ENCODE assay signal across 8 cellular contexts in the genomic region with DNA sequence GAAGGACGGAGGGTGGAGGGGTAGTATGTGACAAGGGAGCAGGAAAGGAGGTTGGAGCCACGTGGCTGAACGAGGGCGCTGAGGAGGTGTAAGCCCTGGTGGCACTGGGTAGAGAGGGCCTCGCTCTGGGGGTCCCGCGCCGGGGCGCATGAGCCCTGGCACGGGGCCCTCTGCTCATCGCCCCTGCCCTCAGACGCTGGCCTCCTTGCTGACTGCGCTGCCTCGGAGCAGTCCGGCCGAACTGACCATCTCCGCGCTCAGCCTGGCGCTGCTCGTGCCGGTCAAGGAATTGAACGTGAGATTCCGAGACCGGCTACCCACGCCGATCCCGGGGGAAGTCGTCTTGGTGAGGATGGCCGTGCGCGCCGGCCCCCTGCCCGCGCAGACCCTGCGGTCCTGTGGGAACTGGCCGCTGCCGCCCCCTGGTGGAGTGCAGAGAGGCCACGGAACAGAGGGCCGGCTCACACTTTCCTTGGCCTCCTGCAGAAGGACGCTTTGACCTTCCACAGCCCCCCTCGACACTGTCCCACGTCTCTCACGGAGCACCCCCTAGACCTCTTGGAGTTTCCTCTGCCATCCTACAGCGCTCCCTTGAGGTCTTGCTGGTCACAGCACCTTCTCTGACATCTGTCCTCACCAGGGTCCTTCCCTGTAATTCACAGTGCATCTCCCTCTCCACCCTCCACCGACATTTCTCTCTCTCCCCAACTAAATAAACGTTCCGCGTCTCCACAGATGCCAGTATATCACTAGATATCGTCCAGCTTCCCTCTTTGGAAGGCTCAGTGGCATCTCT. TPM values are rescaled to one million over a fixed set of nuclear protein-coding genes. Genes with fewer than 3 reads are reported as not detected.
DNase-seq lines count a peak whose midpoint lies in the region; ATAC-seq and TF ChIP-seq lines count a peak whose summit lies in the region.

No MANE protein-coding gene starts in this region.

- no peak overlapping the region for H3K4me2 ChIP-seq in OCI-LY3 (ENCODE audit: low read length)

- peaks cover 24 to 36% (median 28%) of the 10 kb centered on the region in 4 donors for H3K4me1 Mint-ChIP-seq in CD4-positive, alpha-beta memory T cell

- H3K9ac ChIP-seq in OCI-LY3 (ENCODE audit: low read length) = no peak overlapping the region

- 3 to 5% (median 3%) methylated on average over 49 of the region's 49 CpGs for WGBS in ovary, 3 donors

- H3K27ac Mint-ChIP-seq in CD4-positive, alpha-beta memory T cell = peak overlapping the region in 2 of 7 donors; percentile 23 to 77

- peaks cover 82 to 87% of the 10 kb centered on the region in 2 donors for H3K27me3 Mint-ChIP-seq in CD4-positive, alpha-beta memory T cell

- peaks cover 29% of the 10 kb centered on the region for H3K4me1 ChIP-seq in CD4-positive, alpha-beta memory T cell (ENCODE audit: insufficient read depth, low read length)
- H3K4me1 ChIP-seq in OCI-LY3 (ENCODE audit: low read length) (no peaks in the 10 kb centered on the region), ovary (ENCODE audit: insufficient read depth) (peaks cover 4% of the 10 kb centered on the region)

- peak overlapping the region in 1 of 2 donors; percentile 23 for H3K4me3 ChIP-seq in CD4-positive, alpha-beta memory T cell (ENCODE audit: low read length in 2 of 2)
- H3K4me3 ChIP-seq in H7 (ENCODE audit: insufficient read depth, low read depth, low read length) (peak overlapping the region; percentile 16; the same call in 1 of the 2 replicates), OCI-LY3 (ENCODE audit: low read length) (no peak overlapping the region), ovary (peak overlapping the region; percentile 27)

- no peaks in the 10 kb centered on the region for H3K9me3 ChIP-seq in CD4-positive, alpha-beta memory T cell (ENCODE audit: control insufficient read depth in 1 of 2, low read length in 2 of 2)
- H3K9me3 ChIP-seq in OCI-LY3 (ENCODE audit: insufficient read depth, low read length) (no peaks in the 10 kb centered on the region), ovary (no peaks in the 10 kb centered on the region)

- H3K36me3 Mint-ChIP-seq in CD4-positive, alpha-beta memory T cell = no peaks in the 10 kb centered on the region

- no peak for TF ChIP-seq POLR2A in ovary (IDR thresholded peaks at IDR 0.05)

- H3K9me3 Mint-ChIP-seq in CD4-positive, alpha-beta memory T cell = no peaks in the 10 kb centered on the region

- intact Hi-C loops in CD4-positive, alpha-beta memory T cell (cut with micrococcal nuclease) = loop anchor here (1.0 to 2.0 kb wide), 3 partner anchors 31 to 162 kb away; partner anchors contain the start of genes GLI1 and PIP4K2C
- intact Hi-C loops in ovary (cut with DNase I) = loop anchor here (1.0 to 10.0 kb wide), 4 partner anchors 37 to 167 kb away; partner anchors contain the start of genes GLI1 (in 1 of the 4) and INHBE (in 1 of the 4)

- TF ChIP-seq CTCF in OCI-LY3 (IDR thresholded peaks at IDR 0.05; ENCODE audit: low read depth, low read length) (peak; percentile 74), ovary (IDR thresholded peaks at IDR 0.05) (peak; percentile 88 to 97 (median 92))

- peak overlapping the region; percentile 63 to 90 (median 76) for H3K4me3 Mint-ChIP-seq in CD4-positive, alpha-beta memory T cell

- H4K20me1 ChIP-seq in OCI-LY3 (ENCODE audit: insufficient read depth, low read length) = no peaks in the 10 kb centered on the region

- H2AFZ ChIP-seq in OCI-LY3 (ENCODE audit: low read depth, low read length) = no peak overlapping the region

- no peak overlapping the region for H3K27ac ChIP-seq in CD4-positive, alpha-beta memory T cell (ENCODE audit: low read depth, low read length)
- H3K27ac ChIP-seq in OCI-LY3 (ENCODE audit: low read length) (no peak overlapping the region), ovary (no peak overlapping the region)

- TF ChIP-seq EP300 in ovary (IDR thresholded peaks at IDR 0.05) = no peak

- DNase-seq in CD4-positive, alpha-beta memory T cell = peak; percentile 34 to 57 (median 39)
- peak; percentile 96 for DNase-seq in H7
- peak; percentile 56 for DNase-seq in activated gamma-delta T cell treated with Interleukin-2 at 50 U/mL for 16 hours
- peak; percentile 42 for DNase-seq in glomerular visceral epithelial cell (ENCODE audit: extremely low spot score)
- DNase-seq in ovary = peak; percentile 55 to 83 (median 75)

- peaks cover 79% of the 10 kb centered on the region for H3K27me3 ChIP-seq in CD4-positive, alpha-beta memory T cell (ENCODE audit: insufficient read depth, low read length)
- peaks cover 99% of the 10 kb centered on the region for H3K27me3 ChIP-seq in H7 (ENCODE audit: control insufficient read depth, insufficient read depth, low read length)
- H3K27me3 ChIP-seq in OCI-LY3 (ENCODE audit: low read depth, low read length) = no peaks in the 10 kb centered on the region
- no peaks in the 10 kb centered on the region for H3K27me3 ChIP-seq in ovary

- ATAC-seq in HG03439 (IDR thresholded peaks at IDR 0.05; ENCODE audit: unreplicated experiment) (no peak), GM19023 (IDR thresholded peaks at IDR 0.05; ENCODE audit: unreplicated experiment) (no peak)

- CTCF ChIA-PET in CD4-positive, alpha-beta memory T cell (lab: Charles Lee; ENCODE audit: partially characterized antibody) = interaction anchor here (0.8 to 4.1 kb wide), 20 partner anchors 8 to 169 kb away, joined by 3 to 68 read pairs (median 5); partner anchors contain the start of genes B4GALNT1, GLI1 and PIP4K2C

- no peaks in the 10 kb centered on the region for H3K36me3 ChIP-seq in CD4-positive, alpha-beta memory T cell (ENCODE audit: insufficient read depth, low read length)
- H3K36me3 ChIP-seq in H7 (replicated peaks; ENCODE audit: control insufficient read depth, insufficient read depth, low read length) (no peaks in the 10 kb centered on the region), OCI-LY3 (replicated peaks; ENCODE audit: low read depth, low read length) (peaks cover under 1% of the 10 kb centered on the region), ovary (no peaks in the 10 kb centered on the region)

- POLR2A ChIA-PET in CD4-positive, alpha-beta memory T cell (lab: Charles Lee; ENCODE audit: partially characterized antibody) = interaction anchor here (1.0 to 2.5 kb wide), 6 partner anchors 38 to 163 kb away, joined by 3 to 11 read pairs (median 4); partner anchors contain the start of gene OS9

- no peaks in the 10 kb centered on the region for H3K79me2 ChIP-seq in OCI-LY3 (ENCODE audit: low read length)

RNA-seq across cellular contexts. Expression of gene ARHGEF25, which starts 10.5 kb away (rescaled TPM):
- total RNA-seq in CD4-positive, alpha-beta memory T cell = under 1 TPM; 0.47 to 0.67 TPM
- polyA plus RNA-seq in CD4-positive, alpha-beta memory T cell = not detected
- 8.7 and 19.8 TPM in 2 replicates for total RNA-seq in H7 (2014; rRNA removed; shearing (Covaris generic))
- total RNA-seq in ovary = 10 to 100 TPM; 22.1 to 48.4 (median 37.1) TPM
- polyA plus RNA-seq in ovary = 10 to 100 TPM; 47.4 to 48.8 TPM

RNA-seq across cellular contexts. Expression of gene B4GALNT1, which starts 11.3 kb away (rescaled TPM):
- not detected for total RNA-seq in CD4-positive, alpha-beta memory T cell
- polyA plus RNA-seq in CD4-positive, alpha-beta memory T cell = not detected
- 0.59 and 0.70 TPM in 2 replicates for total RNA-seq in H7 (2014; rRNA removed; shearing (Covaris generic))
- 1 to 10 TPM in 1 of 7 donors, under 1 TPM in 6; 0.28 to 1.5 (median 0.56) TPM for total RNA-seq in ovary
- 1 to 10 TPM in 1 of 2 donors, under 1 TPM in 1; 0.22 to 1.3 TPM for polyA plus RNA-seq in ovary

RNA-seq across cellular contexts. Expression of gene DTX3, which starts 17.1 kb away (rescaled TPM):
- 10 to 100 TPM; 33.8 to 37.1 TPM for total RNA-seq in CD4-positive, alpha-beta memory T cell
- polyA plus RNA-seq in CD4-positive, alpha-beta memory T cell = 1 to 10 TPM; 4.2 to 6.2 TPM
- 42.9 and 52.9 TPM in 2 replicates for total RNA-seq in H7 (2014; rRNA removed; shearing (Covaris generic))
- total RNA-seq in ovary = 10 to 100 TPM; 50.0 to 75.2 (median 57.8) TPM
- 10 to 100 TPM; 37.9 to 56.2 TPM for polyA plus RNA-seq in ovary

RNA-seq across cellular contexts. Expression of gene PIP4K2C, which starts 30.7 kb away (rescaled TPM):
- 10 to 100 TPM; 32.4 to 36.0 TPM for total RNA-seq in CD4-positive, alpha-beta memory T cell
- polyA plus RNA-seq in CD4-positive, alpha-beta memory T cell = 10 to 100 TPM; 30.4 to 45.0 TPM
- 26.0 and 26.3 TPM in 2 replicates for total RNA-seq in H7 (2014; rRNA removed; shearing (Covaris generic))
- total RNA-seq in ovary = 10 to 100 TPM; 16.9 to 30.4 (median 21.2) TPM
- 10 to 100 TPM; 13.1 to 42.0 TPM for polyA plus RNA-seq in ovary

Comparison
In these comparisons a context has a peak if more than half of its experiments do, and no peak if none do; other contexts are left out.
1. DNase-seq: peak in every context shown above with its lines; median percentile 96 in H7; 75 in ovary; 56 in activated gamma-delta T cell treated with Interleukin-2 at 50 U/mL for 16 hours; 42 in glomerular visceral epithelial cell; 39 in CD4-positive, alpha-beta memory T cell.